In the genomic region with DNA sequence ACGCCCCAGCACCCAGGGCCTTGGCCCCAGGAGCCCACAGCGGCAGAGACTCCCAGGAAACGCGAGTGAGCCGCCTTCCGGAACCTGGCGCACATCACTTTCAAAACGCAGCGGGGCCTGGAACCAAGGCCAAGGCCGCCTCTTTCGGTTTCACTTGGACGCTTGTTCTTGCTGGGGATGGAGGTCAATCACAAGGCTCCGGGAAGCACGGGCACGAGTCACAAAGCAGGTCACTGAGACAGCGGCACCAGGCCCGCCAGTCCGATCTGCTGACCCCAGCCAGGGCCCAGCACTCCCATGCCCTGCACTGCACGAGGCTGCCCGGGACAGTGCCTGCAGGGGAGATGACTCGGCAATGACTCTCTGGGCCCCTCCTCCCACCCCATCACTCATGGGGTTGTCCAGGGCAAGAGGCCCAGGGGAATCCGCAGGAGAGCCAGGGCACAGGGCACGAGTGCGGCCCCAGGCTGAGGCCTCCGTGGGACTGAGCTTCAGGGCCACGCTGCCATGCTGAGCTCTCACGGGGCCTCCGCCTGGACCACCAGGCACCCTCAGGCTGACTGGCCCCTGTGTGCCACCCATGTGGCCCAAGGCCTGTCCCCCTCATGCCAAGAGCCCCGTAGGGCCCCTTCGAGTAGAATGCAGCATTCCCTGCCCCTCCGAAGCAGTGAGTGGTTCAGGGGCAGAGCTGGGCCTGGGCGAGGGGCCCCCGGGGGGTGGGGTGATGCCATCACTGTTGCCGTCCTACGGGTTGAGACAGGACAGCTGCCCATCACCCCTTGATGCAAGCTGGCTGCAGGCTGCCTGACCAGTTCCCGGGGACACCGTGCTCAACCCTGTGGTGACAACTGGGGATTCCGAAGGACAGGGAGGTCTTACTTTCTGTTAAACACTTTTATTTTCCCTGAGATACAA, we compare ENCODE assay signal across 8 cellular contexts. TPM values are rescaled to one million over a fixed set of nuclear protein-coding genes. Genes with fewer than 3 reads are reported as not detected.
A peak's percentile ranks its signal among the peaks of the same experiment; 100 is the strongest.
DNase-seq lines count a peak whose midpoint lies in the region; ATAC-seq lines count a peak whose summit lies in the region.

No MANE protein-coding gene starts in this region.

- H3K36me3 Mint-ChIP-seq in activated T-helper 2 cell treated with anti-CD3 and anti-CD28 coated beads, Interferon-gamma antibody, Interleukin-2, Interleukin-4, amounts not matched to agents 10 μg/mL and 5 μg/mL and 100 μg/mL, durations not matched to agents 14 hours and 24 hours and 36 hours (ENCODE audit: low read depth) = peaks cover 4% of the 10 kb centered on the region
- peaks cover 14% of the 10 kb centered on the region for H3K36me3 Mint-ChIP-seq in activated naive CD4-positive, alpha-beta T cell treated with anti-CD3 and anti-CD28 coated beads, Interleukin-2, amount 10 ng/mL, durations not matched to agents 7 days and 5 days

- no peaks in the 10 kb centered on the region for H3K9me3 Mint-ChIP-seq in activated T-helper 2 cell treated with anti-CD3 and anti-CD28 coated beads, Interferon-gamma antibody, Interleukin-2, Interleukin-4, amounts not matched to agents 10 μg/mL and 5 μg/mL and 100 μg/mL, durations not matched to agents 14 hours and 24 hours and 36 hours
- H3K9me3 Mint-ChIP-seq in activated naive CD4-positive, alpha-beta T cell treated with anti-CD3 and anti-CD28 coated beads, Interleukin-2, amount 10 ng/mL, durations not matched to agents 7 days and 5 days = no peaks in the 10 kb centered on the region

- no peak for ATAC-seq in GM19395 (IDR thresholded peaks at IDR 0.05; ENCODE audit: unreplicated experiment)

- H3K4me1 Mint-ChIP-seq in activated T-helper 2 cell treated with anti-CD3 and anti-CD28 coated beads, Interferon-gamma antibody, Interleukin-2, Interleukin-4, amounts not matched to agents 10 μg/mL and 5 μg/mL and 100 μg/mL, durations not matched to agents 14 hours and 24 hours and 36 hours (ENCODE audit: low read depth) = peaks cover 18% of the 10 kb centered on the region
- peaks cover 32% of the 10 kb centered on the region for H3K4me1 Mint-ChIP-seq in activated naive CD4-positive, alpha-beta T cell treated with anti-CD3 and anti-CD28 coated beads, Interleukin-2, amount 10 ng/mL, durations not matched to agents 7 days and 5 days

- H3K27me3 Mint-ChIP-seq in activated T-helper 2 cell treated with anti-CD3 and anti-CD28 coated beads, Interferon-gamma antibody, Interleukin-2, Interleukin-4, amounts not matched to agents 10 μg/mL and 5 μg/mL and 100 μg/mL, durations not matched to agents 14 hours and 24 hours and 36 hours (ENCODE audit: low read depth) = no peaks in the 10 kb centered on the region
- no peaks in the 10 kb centered on the region for H3K27me3 Mint-ChIP-seq in activated naive CD4-positive, alpha-beta T cell treated with anti-CD3 and anti-CD28 coated beads, Interleukin-2, amount 10 ng/mL, durations not matched to agents 7 days and 5 days

- H3K4me3 ChIP-seq in skin epidermis = peak overlapping the region in 6 of 7 experiments; percentile 4 to 38 (median 8)

- H3K27ac Mint-ChIP-seq in activated T-helper 2 cell treated with anti-CD3 and anti-CD28 coated beads, Interferon-gamma antibody, Interleukin-2, Interleukin-4, amounts not matched to agents 10 μg/mL and 5 μg/mL and 100 μg/mL, durations not matched to agents 14 hours and 24 hours and 36 hours = peak overlapping the region; percentile 42
- H3K27ac Mint-ChIP-seq in activated naive CD4-positive, alpha-beta T cell treated with anti-CD3 and anti-CD28 coated beads, Interleukin-2, amount 10 ng/mL, durations not matched to agents 7 days and 5 days = no peak overlapping the region

- intact Hi-C loops in activated T-helper 2 cell treated with anti-CD3 and anti-CD28 coated beads, Interferon-gamma antibody, Interleukin-2, Interleukin-4, amounts not matched to agents 10 μg/mL and 5 μg/mL and 100 μg/mL, durations not matched to agents 14 hours and 24 hours and 36 hours (cut with micrococcal nuclease) = no loop called here

- H3K4me3 Mint-ChIP-seq in activated T-helper 2 cell treated with anti-CD3 and anti-CD28 coated beads, Interferon-gamma antibody, Interleukin-2, Interleukin-4, amounts not matched to agents 10 μg/mL and 5 μg/mL and 100 μg/mL, durations not matched to agents 14 hours and 24 hours and 36 hours (ENCODE audit: low read depth) = no peak overlapping the region
- no peak overlapping the region for H3K4me3 Mint-ChIP-seq in activated naive CD4-positive, alpha-beta T cell treated with anti-CD3 and anti-CD28 coated beads, Interleukin-2, amount 10 ng/mL, durations not matched to agents 7 days and 5 days

- peak overlapping the region; percentile 22 to 100 (median 75) for H3K27ac ChIP-seq in skin epidermis

- CTCF ChIA-PET in activated naive CD4-positive, alpha-beta T cell treated with anti-CD3 and anti-CD28 coated beads, Interleukin-2, amount 10 ng/mL, durations not matched to agents 7 days and 5 days (lab: Charles Lee) = no interaction called here

- DNase-seq in H4 (ENCODE audit: low spot score) (peak; percentile 60), iPS-NIHi11 (ENCODE audit: low spot score) (peak; percentile 14), DMS 273 (lab: John Stamatoyannopoulos, UW; ENCODE audit: unreplicated experiment) (no peak), COLO668 (lab: John Stamatoyannopoulos, UW; ENCODE audit: unreplicated experiment) (no peak)
- DNase-seq in activated T-helper 2 cell treated with anti-CD3 and anti-CD28 coated beads, Interferon-gamma antibody, Interleukin-2, Interleukin-4, amounts not matched to agents 10 μg/mL and 5 μg/mL and 100 μg/mL, durations not matched to agents 14 hours and 24 hours and 36 hours (ENCODE audit: low spot score) = no peak
- DNase-seq in activated naive CD4-positive, alpha-beta T cell treated with anti-CD3 and anti-CD28 coated beads, Interleukin-2, amount 10 ng/mL, durations not matched to agents 7 days and 5 days = no peak

RNA-seq across cellular contexts. Expression of a gene that starts 4.9 kb away (rescaled TPM):
- 8.6 and 14.8 TPM in 2 replicates for total RNA-seq in H4 (2014; rRNA removed; shearing (Covaris generic))
- 82.8 and 87.0 TPM in 2 replicates for total RNA-seq in activated T-helper 2 cell treated with anti-CD3 and anti-CD28 coated beads, Interferon-gamma antibody, Interleukin-2, Interleukin-4, amounts not matched to agents 10 μg/mL and 5 μg/mL and 100 μg/mL, durations not matched to agents 14 hours and 24 hours and 36 hours

RNA-seq across cellular contexts. Expression of a gene that starts 36.4 kb away (rescaled TPM):
- total RNA-seq in H4 (2014; rRNA removed; shearing (Covaris generic)) = 17.4 and 28.7 TPM in 2 replicates
- total RNA-seq in activated T-helper 2 cell treated with anti-CD3 and anti-CD28 coated beads, Interferon-gamma antibody, Interleukin-2, Interleukin-4, amounts not matched to agents 10 μg/mL and 5 μg/mL and 100 μg/mL, durations not matched to agents 14 hours and 24 hours and 36 hours = 65.7 and 71.1 TPM in 2 replicates

Comparison
In these comparisons a context has a peak if more than half of its experiments do, and no peak if none do; other contexts are left out.
1. DNase-seq: peak in H4 (single experiment) and iPS-NIHi11 (single experiment); none in activated T-helper 2 cell treated with anti-CD3 and anti-CD28 coated beads, Interferon-gamma antibody, Interleukin-2, Interleukin-4, amounts not matched to agents 10 μg/mL and 5 μg/mL and 100 μg/mL, durations not matched to agents 14 hours and 24 hours and 36 hours (single experiment), DMS 273 (single experiment), activated naive CD4-positive, alpha-beta T cell treated with anti-CD3 and anti-CD28 coated beads, Interleukin-2, amount 10 ng/mL, durations not matched to agents 7 days and 5 days (single experiment) and COLO668 (single experiment).